In the genomic region with DNA sequence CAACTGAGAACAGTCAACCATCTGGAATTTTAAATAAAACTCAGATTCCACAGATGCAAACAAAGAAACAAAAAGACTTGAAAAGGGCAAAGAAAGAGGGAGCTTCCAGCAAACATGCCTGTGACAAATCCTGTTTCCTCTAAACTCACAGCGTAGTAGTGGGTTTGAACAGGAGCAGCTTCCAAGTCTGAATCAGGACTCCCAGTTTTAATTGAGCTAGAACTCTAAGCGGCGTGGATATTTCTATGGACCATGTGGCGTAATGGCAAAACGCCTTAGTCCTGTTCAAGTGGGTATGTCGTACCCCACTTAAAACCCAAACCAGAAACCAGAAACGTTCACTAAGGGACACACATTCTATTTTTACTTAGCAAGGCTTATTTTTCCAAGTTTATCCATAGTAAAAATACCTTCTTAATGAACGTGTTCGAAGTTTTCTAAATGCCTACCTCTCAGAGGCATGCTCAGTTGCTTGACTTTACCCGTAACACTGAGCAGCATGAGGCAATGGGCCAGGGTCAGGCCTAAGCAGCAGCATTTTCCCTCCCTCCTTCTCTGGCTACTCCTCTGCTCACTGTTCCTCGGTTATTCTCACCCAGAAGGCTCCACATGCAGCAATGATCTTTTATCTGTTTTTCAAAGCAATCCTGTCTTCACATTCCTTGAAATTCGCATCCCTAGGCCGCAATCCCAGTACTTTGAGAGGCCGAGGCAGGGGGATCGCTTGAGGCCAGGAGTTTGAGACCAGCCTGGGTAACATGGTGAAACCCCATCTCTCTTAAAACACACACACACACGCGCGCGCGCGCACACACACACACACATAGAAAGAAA, we compare ENCODE assay signal across 1 cellular context.
TF ChIP-seq lines count a peak whose summit lies in the region.

No MANE protein-coding gene starts in this region.

TF ChIP-seq in IMR-90, 13 proteins besides CTCF, POLR2A, EP300 and RAD21 (continued from another document):
- no peak for TF ChIP-seq MAZ (IDR thresholded peaks at IDR 0.05; ENCODE audit: borderline replicate concordance, low read depth, low read length)
- TF ChIP-seq BHLHE40 (IDR thresholded peaks at IDR 0.05; ENCODE audit: low read depth, low read length): no peak
- TF ChIP-seq NFE2L2 (IDR thresholded peaks at IDR 0.05; ENCODE audit: low read depth, low read length): no peak
- TF ChIP-seq, protein P1, sequence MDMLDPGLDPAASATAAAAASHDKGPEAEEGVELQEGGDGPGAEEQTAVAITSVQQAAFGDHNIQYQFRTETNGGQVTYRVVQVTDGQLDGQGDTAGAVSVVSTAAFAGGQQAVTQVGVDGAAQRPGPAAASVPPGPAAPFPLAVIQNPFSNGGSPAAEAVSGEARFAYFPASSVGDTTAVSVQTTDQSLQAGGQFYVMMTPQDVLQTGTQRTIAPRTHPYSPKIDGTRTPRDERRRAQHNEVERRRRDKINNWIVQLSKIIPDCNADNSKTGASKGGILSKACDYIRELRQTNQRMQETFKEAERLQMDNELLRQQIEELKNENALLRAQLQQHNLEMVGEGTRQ (IDR thresholded peaks at IDR 0.05; ENCODE audit: low read depth, low read length): no peak
